In the genomic region with DNA sequence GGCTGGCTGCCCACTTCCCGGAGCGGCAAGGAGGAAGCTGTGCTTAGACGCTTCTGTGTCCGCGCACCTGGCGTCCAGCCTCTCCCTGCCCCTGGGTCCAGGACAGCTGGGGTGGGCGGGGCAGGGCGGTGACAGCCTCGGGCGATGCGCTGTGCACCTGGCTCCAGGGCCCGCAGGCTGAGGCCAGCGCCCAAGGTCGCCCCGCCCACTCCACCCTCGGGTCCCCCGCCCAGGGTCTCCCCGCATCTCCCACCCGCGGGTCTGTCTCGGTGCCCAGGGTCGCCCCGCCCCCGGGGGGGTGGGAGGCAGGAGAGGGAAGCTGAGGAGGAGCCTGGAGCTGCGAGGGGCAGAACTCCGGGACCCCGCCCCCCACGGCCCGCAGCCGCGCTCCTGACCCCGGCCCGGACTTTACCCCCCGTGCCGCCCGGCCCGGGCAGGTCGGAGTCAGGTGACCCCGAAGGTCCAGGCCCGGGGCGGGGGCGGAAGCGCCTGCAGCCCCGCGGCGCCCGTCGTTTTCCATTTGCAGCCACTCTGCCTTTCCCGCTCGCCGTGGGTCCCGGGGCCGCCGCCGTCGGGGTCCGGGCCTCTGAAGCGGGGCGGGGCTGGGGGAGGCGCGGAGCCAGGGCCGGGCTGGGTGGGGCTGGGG, we compare ENCODE assay signal across 1 cellular context.
TF ChIP-seq lines count a peak whose summit lies in the region.

A gene with protein sequence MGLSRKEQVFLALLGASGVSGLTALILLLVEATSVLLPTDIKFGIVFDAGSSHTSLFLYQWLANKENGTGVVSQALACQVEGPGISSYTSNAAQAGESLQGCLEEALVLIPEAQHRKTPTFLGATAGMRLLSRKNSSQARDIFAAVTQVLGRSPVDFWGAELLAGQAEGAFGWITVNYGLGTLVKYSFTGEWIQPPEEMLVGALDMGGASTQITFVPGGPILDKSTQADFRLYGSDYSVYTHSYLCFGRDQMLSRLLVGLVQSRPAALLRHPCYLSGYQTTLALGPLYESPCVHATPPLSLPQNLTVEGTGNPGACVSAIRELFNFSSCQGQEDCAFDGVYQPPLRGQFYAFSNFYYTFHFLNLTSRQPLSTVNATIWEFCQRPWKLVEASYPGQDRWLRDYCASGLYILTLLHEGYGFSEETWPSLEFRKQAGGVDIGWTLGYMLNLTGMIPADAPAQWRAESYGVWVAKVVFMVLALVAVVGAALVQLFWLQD (minus strand): TSS at position 69 of the 646 bp plus-strand sequence. CDS start 3,072 bp downstream, outside the sequence.

TF ChIP-seq in K562, 482 proteins besides CTCF, POLR2A, EP300 and RAD21 (continued from another document):
- TF ChIP-seq MAZ (CRISPR knock-in tag; conservative IDR thresholded peaks at IDR 0.05 in 1 of 2, IDR thresholded peaks at IDR 0.05 in 1 of 2) (peak in 1 of 2 experiments; percentile 73; a peak in 2 of 4 replicates), RB1 (IDR thresholded peaks at IDR 0.05; ENCODE audit: low read depth) (0 out of 2 replicates have a peak, but pooled peaks have one; percentile 45), NFRKB (IDR thresholded peaks at IDR 0.05; ENCODE audit: low read depth) (no peak), CEBPB (tag; IDR thresholded peaks at IDR 0.05) (no peak), MED1 (CRISPR knock-in tag; IDR thresholded peaks at IDR 0.05; ENCODE audit: borderline replicate concordance) (no peak), NFE2 (IDR thresholded peaks at IDR 0.05; ENCODE audit: low read depth) (no peak), SIN3A (IDR thresholded peaks at IDR 0.05; ENCODE audit: borderline replicate concordance in 2 of 2, control insufficient read depth in 1 of 2, low read depth in 2 of 2, low read length in 2 of 2) (peak; percentile 54 to 83; a peak in 2 of 4 replicates), HNRNPK (IDR thresholded peaks at IDR 0.05; ENCODE audit: low read depth, low read length, poor library complexity, severe bottlenecking) (peak; percentile 27), NFIC (IDR thresholded peaks at IDR 0.05) (peak; percentile 23; the same call in 1 of the 2 replicates), NRF1 (conservative IDR thresholded peaks at IDR 0.05 in 1 of 2, IDR thresholded peaks at IDR 0.05 in 1 of 2) (0 out of 4 replicates have a peak, but pooled peaks of 1 of the 2 experiments have one; percentile 34), RBM25 (IDR thresholded peaks at IDR 0.05; ENCODE audit: low read depth, low read length, severe bottlenecking) (no peak), PHF8 (IDR thresholded peaks at IDR 0.05; ENCODE audit: borderline replicate concordance, low read length) (peak; percentile 22; the same call in 1 of the 2 replicates), SP1 (CRISPR knock-in tag; IDR thresholded peaks at IDR 0.05) (peak; percentile 76), ZNF311 (CRISPR knock-in tag; IDR thresholded peaks at IDR 0.05) (no peak), RBM34 (IDR thresholded peaks at IDR 0.05; ENCODE audit: borderline replicate concordance, insufficient read depth, low read length) (0 out of 2 replicates have a peak, but pooled peaks have one; percentile 58), MYC (IDR thresholded peaks at IDR 0.05; ENCODE audit: low read depth, low read length) (no peak), MYC (CRISPR knock-in tag; IDR thresholded peaks at IDR 0.05; ENCODE audit: borderline replicate concordance, low read depth) (no peak), ZNF3 (CRISPR knock-in tag; IDR thresholded peaks at IDR 0.05) (no peak), CBFA2T2 (conservative IDR thresholded peaks at IDR 0.05) (peak; percentile 39; the same call in 1 of the 2 replicates), KLF6 (CRISPR knock-in tag; IDR thresholded peaks at IDR 0.05; ENCODE audit: borderline replicate concordance) (no peak), ZFX (CRISPR knock-in tag; IDR thresholded peaks at IDR 0.05) (0 out of 2 replicates have a peak, but pooled peaks have one; percentile 13), GABPB1 (CRISPR knock-in tag; IDR thresholded peaks at IDR 0.05) (no peak), SMAD1 (IDR thresholded peaks at IDR 0.05; ENCODE audit: low read depth, low read length, partially characterized antibody) (no peak), KLF13 (tag; IDR thresholded peaks at IDR 0.05; ENCODE audit: borderline replicate concordance, low read depth) (peak; percentile 71; the same call in 1 of the 2 replicates), GTF2F1 (IDR thresholded peaks at IDR 0.05; ENCODE audit: low read depth, low read length) (no peak), BCOR (IDR thresholded peaks at IDR 0.05) (no peak), DACH1 (IDR thresholded peaks at IDR 0.05; ENCODE audit: partially characterized antibody) (no peak), HDAC1 (IDR thresholded peaks at IDR 0.05) (peak in 1 of 2 experiments; percentile 36; a peak in 1 of 4 replicates), SREBF1 (IDR thresholded peaks at IDR 0.05; ENCODE audit: borderline replicate concordance, low read depth, low read length) (no peak), CBFA2T3 (IDR thresholded peaks at IDR 0.05) (peak; percentile 42), ZNF79 (CRISPR knock-in tag; IDR thresholded peaks at IDR 0.05; ENCODE audit: low read depth) (no peak), SAP30 (IDR thresholded peaks at IDR 0.05; ENCODE audit: borderline replicate concordance, insufficient read depth, low read depth, low read length, poor library complexity, severe bottlenecking) (peak; percentile 64), MIER1 (IDR thresholded peaks at IDR 0.05; ENCODE audit: low read depth) (no peak), HMGN3 (IDR thresholded peaks at IDR 0.05; ENCODE audit: borderline replicate concordance, extremely low read depth, insufficient read length, low read depth, low read length) (no peak), CXXC5 (CRISPR knock-in tag; IDR thresholded peaks at IDR 0.05) (0 out of 2 replicates have a peak, but pooled peaks have one; percentile 20), ZNF75A (CRISPR knock-in tag; IDR thresholded peaks at IDR 0.05) (no peak), CTBP1 (IDR thresholded peaks at IDR 0.05; ENCODE audit: borderline replicate concordance) (peak; percentile 76; the same call in 1 of the 2 replicates), FOXJ3 (CRISPR knock-in tag; IDR thresholded peaks at IDR 0.05) (no peak), ZNF707 (CRISPR knock-in tag; conservative IDR thresholded peaks at IDR 0.05) (no peak), ASH1L (IDR thresholded peaks at IDR 0.05; ENCODE audit: borderline replicate concordance, low read depth, partially characterized antibody) (no peak), TAF1 (IDR thresholded peaks at IDR 0.05; ENCODE audit: control insufficient read depth, extremely low read depth, insufficient read depth, low read length, severe bottlenecking) (no peak)
- TF ChIP-seq, protein P1, sequence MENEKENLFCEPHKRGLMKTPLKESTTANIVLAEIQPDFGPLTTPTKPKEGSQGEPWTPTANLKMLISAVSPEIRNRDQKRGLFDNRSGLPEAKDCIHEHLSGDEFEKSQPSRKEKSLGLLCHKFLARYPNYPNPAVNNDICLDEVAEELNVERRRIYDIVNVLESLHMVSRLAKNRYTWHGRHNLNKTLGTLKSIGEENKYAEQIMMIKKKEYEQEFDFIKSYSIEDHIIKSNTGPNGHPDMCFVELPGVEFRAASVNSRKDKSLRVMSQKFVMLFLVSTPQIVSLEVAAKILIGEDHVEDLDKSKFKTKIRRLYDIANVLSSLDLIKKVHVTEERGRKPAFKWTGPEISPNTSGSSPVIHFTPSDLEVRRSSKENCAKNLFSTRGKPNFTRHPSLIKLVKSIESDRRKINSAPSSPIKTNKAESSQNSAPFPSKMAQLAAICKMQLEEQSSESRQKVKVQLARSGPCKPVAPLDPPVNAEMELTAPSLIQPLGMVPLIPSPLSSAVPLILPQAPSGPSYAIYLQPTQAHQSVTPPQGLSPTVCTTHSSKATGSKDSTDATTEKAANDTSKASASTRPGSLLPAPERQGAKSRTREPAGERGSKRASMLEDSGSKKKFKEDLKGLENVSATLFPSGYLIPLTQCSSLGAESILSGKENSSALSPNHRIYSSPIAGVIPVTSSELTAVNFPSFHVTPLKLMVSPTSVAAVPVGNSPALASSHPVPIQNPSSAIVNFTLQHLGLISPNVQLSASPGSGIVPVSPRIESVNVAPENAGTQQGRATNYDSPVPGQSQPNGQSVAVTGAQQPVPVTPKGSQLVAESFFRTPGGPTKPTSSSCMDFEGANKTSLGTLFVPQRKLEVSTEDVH (IDR thresholded peaks at IDR 0.05; ENCODE audit: low read depth, partially characterized antibody): no peak
- TF ChIP-seq, protein P2, sequence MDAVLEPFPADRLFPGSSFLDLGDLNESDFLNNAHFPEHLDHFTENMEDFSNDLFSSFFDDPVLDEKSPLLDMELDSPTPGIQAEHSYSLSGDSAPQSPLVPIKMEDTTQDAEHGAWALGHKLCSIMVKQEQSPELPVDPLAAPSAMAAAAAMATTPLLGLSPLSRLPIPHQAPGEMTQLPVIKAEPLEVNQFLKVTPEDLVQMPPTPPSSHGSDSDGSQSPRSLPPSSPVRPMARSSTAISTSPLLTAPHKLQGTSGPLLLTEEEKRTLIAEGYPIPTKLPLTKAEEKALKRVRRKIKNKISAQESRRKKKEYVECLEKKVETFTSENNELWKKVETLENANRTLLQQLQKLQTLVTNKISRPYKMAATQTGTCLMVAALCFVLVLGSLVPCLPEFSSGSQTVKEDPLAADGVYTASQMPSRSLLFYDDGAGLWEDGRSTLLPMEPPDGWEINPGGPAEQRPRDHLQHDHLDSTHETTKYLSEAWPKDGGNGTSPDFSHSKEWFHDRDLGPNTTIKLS (IDR thresholded peaks at IDR 0.05; ENCODE audit: borderline replicate concordance, low read depth): no peak
- TF ChIP-seq, protein P3, sequence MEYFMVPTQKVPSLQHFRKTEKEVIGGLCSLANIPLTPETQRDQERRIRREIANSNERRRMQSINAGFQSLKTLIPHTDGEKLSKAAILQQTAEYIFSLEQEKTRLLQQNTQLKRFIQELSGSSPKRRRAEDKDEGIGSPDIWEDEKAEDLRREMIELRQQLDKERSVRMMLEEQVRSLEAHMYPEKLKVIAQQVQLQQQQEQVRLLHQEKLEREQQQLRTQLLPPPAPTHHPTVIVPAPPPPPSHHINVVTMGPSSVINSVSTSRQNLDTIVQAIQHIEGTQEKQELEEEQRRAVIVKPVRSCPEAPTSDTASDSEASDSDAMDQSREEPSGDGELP (CRISPR knock-in tag; IDR thresholded peaks at IDR 0.05; ENCODE audit: borderline replicate concordance): peak; percentile 96
- TF ChIP-seq, protein P4, sequence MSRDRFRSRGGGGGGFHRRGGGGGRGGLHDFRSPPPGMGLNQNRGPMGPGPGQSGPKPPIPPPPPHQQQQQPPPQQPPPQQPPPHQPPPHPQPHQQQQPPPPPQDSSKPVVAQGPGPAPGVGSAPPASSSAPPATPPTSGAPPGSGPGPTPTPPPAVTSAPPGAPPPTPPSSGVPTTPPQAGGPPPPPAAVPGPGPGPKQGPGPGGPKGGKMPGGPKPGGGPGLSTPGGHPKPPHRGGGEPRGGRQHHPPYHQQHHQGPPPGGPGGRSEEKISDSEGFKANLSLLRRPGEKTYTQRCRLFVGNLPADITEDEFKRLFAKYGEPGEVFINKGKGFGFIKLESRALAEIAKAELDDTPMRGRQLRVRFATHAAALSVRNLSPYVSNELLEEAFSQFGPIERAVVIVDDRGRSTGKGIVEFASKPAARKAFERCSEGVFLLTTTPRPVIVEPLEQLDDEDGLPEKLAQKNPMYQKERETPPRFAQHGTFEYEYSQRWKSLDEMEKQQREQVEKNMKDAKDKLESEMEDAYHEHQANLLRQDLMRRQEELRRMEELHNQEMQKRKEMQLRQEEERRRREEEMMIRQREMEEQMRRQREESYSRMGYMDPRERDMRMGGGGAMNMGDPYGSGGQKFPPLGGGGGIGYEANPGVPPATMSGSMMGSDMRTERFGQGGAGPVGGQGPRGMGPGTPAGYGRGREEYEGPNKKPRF (IDR thresholded peaks at IDR 0.05; ENCODE audit: low read depth, low read length): no peak
- TF ChIP-seq, protein P5, sequence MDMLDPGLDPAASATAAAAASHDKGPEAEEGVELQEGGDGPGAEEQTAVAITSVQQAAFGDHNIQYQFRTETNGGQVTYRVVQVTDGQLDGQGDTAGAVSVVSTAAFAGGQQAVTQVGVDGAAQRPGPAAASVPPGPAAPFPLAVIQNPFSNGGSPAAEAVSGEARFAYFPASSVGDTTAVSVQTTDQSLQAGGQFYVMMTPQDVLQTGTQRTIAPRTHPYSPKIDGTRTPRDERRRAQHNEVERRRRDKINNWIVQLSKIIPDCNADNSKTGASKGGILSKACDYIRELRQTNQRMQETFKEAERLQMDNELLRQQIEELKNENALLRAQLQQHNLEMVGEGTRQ (CRISPR knock-in tag; IDR thresholded peaks at IDR 0.05): peak; percentile 31; the same call in 1 of the 2 replicates
- TF ChIP-seq, protein P6, sequence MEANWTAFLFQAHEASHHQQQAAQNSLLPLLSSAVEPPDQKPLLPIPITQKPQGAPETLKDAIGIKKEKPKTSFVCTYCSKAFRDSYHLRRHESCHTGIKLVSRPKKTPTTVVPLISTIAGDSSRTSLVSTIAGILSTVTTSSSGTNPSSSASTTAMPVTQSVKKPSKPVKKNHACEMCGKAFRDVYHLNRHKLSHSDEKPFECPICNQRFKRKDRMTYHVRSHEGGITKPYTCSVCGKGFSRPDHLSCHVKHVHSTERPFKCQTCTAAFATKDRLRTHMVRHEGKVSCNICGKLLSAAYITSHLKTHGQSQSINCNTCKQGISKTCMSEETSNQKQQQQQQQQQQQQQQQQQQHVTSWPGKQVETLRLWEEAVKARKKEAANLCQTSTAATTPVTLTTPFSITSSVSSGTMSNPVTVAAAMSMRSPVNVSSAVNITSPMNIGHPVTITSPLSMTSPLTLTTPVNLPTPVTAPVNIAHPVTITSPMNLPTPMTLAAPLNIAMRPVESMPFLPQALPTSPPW (CRISPR knock-in tag; IDR thresholded peaks at IDR 0.05): peak; percentile 75
- TF ChIP-seq, protein P7, sequence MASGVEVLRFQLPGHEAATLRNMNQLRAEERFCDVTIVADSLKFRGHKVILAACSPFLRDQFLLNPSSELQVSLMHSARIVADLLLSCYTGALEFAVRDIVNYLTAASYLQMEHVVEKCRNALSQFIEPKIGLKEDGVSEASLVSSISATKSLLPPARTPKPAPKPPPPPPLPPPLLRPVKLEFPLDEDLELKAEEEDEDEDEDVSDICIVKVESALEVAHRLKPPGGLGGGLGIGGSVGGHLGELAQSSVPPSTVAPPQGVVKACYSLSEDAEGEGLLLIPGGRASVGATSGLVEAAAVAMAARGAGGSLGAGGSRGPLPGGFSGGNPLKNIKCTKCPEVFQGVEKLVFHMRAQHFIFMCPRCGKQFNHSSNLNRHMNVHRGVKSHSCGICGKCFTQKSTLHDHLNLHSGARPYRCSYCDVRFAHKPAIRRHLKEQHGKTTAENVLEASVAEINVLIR (CRISPR knock-in tag; IDR thresholded peaks at IDR 0.05): no peak
- TF ChIP-seq, protein P8, sequence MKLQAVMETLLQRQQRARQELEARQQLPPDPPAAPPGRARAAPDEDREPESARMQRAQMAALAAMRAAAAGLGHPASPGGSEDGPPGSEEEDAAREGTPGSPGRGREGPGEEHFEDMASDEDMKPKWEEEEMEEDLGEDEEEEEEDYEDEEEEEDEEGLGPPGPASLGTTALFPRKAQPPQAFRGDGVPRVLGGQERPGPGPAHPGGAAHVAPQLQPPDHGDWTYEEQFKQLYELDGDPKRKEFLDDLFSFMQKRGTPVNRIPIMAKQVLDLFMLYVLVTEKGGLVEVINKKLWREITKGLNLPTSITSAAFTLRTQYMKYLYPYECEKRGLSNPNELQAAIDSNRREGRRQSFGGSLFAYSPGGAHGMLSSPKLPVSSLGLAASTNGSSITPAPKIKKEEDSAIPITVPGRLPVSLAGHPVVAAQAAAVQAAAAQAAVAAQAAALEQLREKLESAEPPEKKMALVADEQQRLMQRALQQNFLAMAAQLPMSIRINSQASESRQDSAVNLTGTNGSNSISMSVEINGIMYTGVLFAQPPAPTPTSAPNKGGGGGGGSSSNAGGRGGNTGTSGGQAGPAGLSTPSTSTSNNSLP (IDR thresholded peaks at IDR 0.05; ENCODE audit: borderline replicate concordance, low read depth, low read length): no peak
